In genomic region chr4:16082038-16082423, GRCh38 we compare ENCODE assay signal across 9 cellular contexts. TPM values are rescaled to one million over a fixed set of nuclear protein-coding genes. Genes with fewer than 3 reads are reported as not detected.
DNase-seq lines count a peak whose midpoint lies in the region; ATAC-seq and TF ChIP-seq lines count a peak whose summit lies in the region.
"Had no signal": no experiment of that assay in that cellular context is flagged by ENCODE, and none has a peak within 500 bp of the region (broad histone marks: within the 10 kb centered on the region; RNA-seq: fewer than 3 reads in every experiment).

No MANE protein-coding gene starts in this region.

- no peak for TF ChIP-seq CTCF in A673 (conservative IDR thresholded peaks at IDR 0.05; ENCODE audit: low read depth, low read length)
- TF ChIP-seq CTCF in IMR-90 (conservative IDR thresholded peaks at IDR 0.05; ENCODE audit: low read depth, low read length), result no peak
- no peak for TF ChIP-seq CTCF in endodermal cell (conservative IDR thresholded peaks at IDR 0.05)
- no peak for TF ChIP-seq CTCF in adrenal gland (IDR thresholded peaks at IDR 0.05)

- no peak overlapping the region for H4K5ac ChIP-seq in IMR-90 (ENCODE audit: low read depth, low read length)

- H3K4me3 ChIP-seq in A673 (ENCODE audit: low read depth, low read length, poor library complexity, severe bottlenecking), result peak overlapping the region; percentile 52
- no peak overlapping the region for H3K4me3 ChIP-seq in IMR-90 (ENCODE audit: insufficient read depth, low read depth, low read length)
- peak overlapping the region; percentile 90 for H3K4me3 ChIP-seq in endodermal cell (ENCODE audit: low read length)
- H3K4me3 ChIP-seq in neuron (ENCODE audit: low read length), result peak overlapping the region; percentile 99
- peak overlapping the region in 1 of 4 donors; percentile 64 for H3K4me3 ChIP-seq in adrenal gland

- H3K4ac ChIP-seq in IMR-90 (ENCODE audit: low read depth, low read length), result no peak overlapping the region

- DNase-seq in A673 (ENCODE audit: low spot score) (peak; percentile 22), IMR-90 (no peak), endodermal cell (peak; percentile 63), adrenal gland (no peak), NCI-H128 (lab: John Stamatoyannopoulos, UW; ENCODE audit: unreplicated experiment) (no peak), NCI-H345 treated with DMSO at 0.1 percent for 48 hours (lab: John Stamatoyannopoulos, UW; ENCODE audit: unreplicated experiment) (no peak)
- DNase-seq: T1000 had no signal

- POLR2A ChIA-PET in A673 (lab: Charles Lee; ENCODE audit: low non-redundant PET), result interaction anchor here (0.6 kb wide), 1 partner anchor 542 kb away, joined by 3 read pairs; no protein-coding TSS in a partner anchor
- POLR2A ChIA-PET in IMR-90 (lab: Charles Lee; ENCODE audit: unreplicated experiment), result no interaction called here

- peak overlapping the region; percentile 76 for H3K4me3 Mint-ChIP-seq in endodermal cell

- H3K9me3 ChIP-seq in A673 (ENCODE audit: low read depth, low read length, poor library complexity, severe bottlenecking), result no peaks in the 10 kb centered on the region
- H3K9me3 ChIP-seq in IMR-90 (ENCODE audit: control insufficient read depth, insufficient read depth, low read length), result peaks cover 8% of the 10 kb centered on the region
- H3K9me3 ChIP-seq in endodermal cell (ENCODE audit: control insufficient read depth, low read length), result no peaks in the 10 kb centered on the region
- H3K9me3 ChIP-seq in neuron (ENCODE audit: low read length), result no peaks in the 10 kb centered on the region
- no peaks in the 10 kb centered on the region for H3K9me3 ChIP-seq in adrenal gland (replicated peaks in 1 of 3)

- dilution Hi-C loops in IMR-90 (cut with HindIII; ENCODE audit: low sequenced_read_pairs, unreplicated experiment), result no loop called here

- H3K79me1 ChIP-seq in IMR-90 (ENCODE audit: low read depth in 1 of 2, low read length in 2 of 2), result no peaks in the 10 kb centered on the region

- H4K8ac ChIP-seq in IMR-90 (ENCODE audit: low read depth in 2 of 2, low read length in 2 of 2), result no peak overlapping the region

- H3K14ac ChIP-seq in IMR-90 (replicated peaks; ENCODE audit: low read depth, low read length), result no peak overlapping the region

- peak overlapping the region; percentile 93 for H3K27ac Mint-ChIP-seq in endodermal cell

- no peaks in the 10 kb centered on the region for H3K9me1 ChIP-seq in IMR-90 (ENCODE audit: insufficient read depth, low read length)

- peak overlapping the region; percentile 10 for H3K27ac ChIP-seq in A673 (ENCODE audit: low read depth, low read length, poor library complexity, severe bottlenecking)
- H3K27ac ChIP-seq in IMR-90 (ENCODE audit: insufficient read depth, low read length), result no peak overlapping the region
- peak overlapping the region; percentile 68 for H3K27ac ChIP-seq in endodermal cell (ENCODE audit: low read depth, low read length)
- H3K27ac ChIP-seq in adrenal gland, result no peak overlapping the region

- H3K36me3 ChIP-seq in A673 (ENCODE audit: insufficient read depth, low read length, poor library complexity, severe bottlenecking) (no peaks in the 10 kb centered on the region), IMR-90 (ENCODE audit: control insufficient read depth, insufficient read depth, low read length) (no peaks in the 10 kb centered on the region), endodermal cell (ENCODE audit: control insufficient read depth, insufficient read depth, low read length) (no peaks in the 10 kb centered on the region), neuron (ENCODE audit: insufficient read depth, low read length) (peaks cover 7% of the 10 kb centered on the region), adrenal gland (replicated peaks in 1 of 2) (no peaks in the 10 kb centered on the region)

- H3K4me1 Mint-ChIP-seq in endodermal cell, result peaks cover 28% of the 10 kb centered on the region

- H2BK20ac ChIP-seq in IMR-90 (ENCODE audit: low read depth, low read length), result no peak overlapping the region

- peaks cover 5% of the 10 kb centered on the region for H3K36me3 Mint-ChIP-seq in endodermal cell (ENCODE audit: low read depth)

- TF ChIP-seq POLR2A in IMR-90 (IDR thresholded peaks at IDR 0.05; ENCODE audit: low read depth, low read length), result no peak
- TF ChIP-seq POLR2A in adrenal gland (IDR thresholded peaks at IDR 0.05), result no peak

- H3K9ac ChIP-seq in IMR-90 (ENCODE audit: low read depth, low read length), result no peak overlapping the region
- H3K9ac ChIP-seq in endodermal cell (ENCODE audit: extremely low read depth, low read length, poor library complexity, severe bottlenecking), result peak overlapping the region; percentile 73

- H3K27me3 ChIP-seq in A673 (replicated peaks; ENCODE audit: insufficient read depth, low read depth, low read length, poor library complexity), result peaks cover 38% of the 10 kb centered on the region
- peaks cover 73% of the 10 kb centered on the region for H3K27me3 ChIP-seq in IMR-90 (ENCODE audit: control insufficient read depth, insufficient read depth, low read length)
- H3K27me3 ChIP-seq in endodermal cell (ENCODE audit: control insufficient read depth, insufficient read depth, low read length, poor library complexity, severe bottlenecking), result peaks cover 50% of the 10 kb centered on the region
- H3K27me3 ChIP-seq in neuron (ENCODE audit: insufficient read depth, low read length), result no peaks in the 10 kb centered on the region
- H3K27me3 ChIP-seq in adrenal gland, result peaks cover 33% of the 10 kb centered on the region

- H2AFZ ChIP-seq in IMR-90 (replicated peaks; ENCODE audit: low read length, poor library complexity) (no peak overlapping the region), neuron (ENCODE audit: low read depth, low read length) (peak overlapping the region; percentile 89)

- no peaks in the 10 kb centered on the region for H3K9me3 Mint-ChIP-seq in endodermal cell

- 7% methylated on average over 8 of the region's 17 CpGs; no CpG with 5 or more reads in 1 of the 2 experiments for WGBS in IMR-90 (ENCODE audit: extremely low coverage in 2 of 2, insufficient read length in 1 of 2), 2 experiments
- WGBS in endodermal cell (ENCODE audit: insufficient coverage in 1 of 2, insufficient read length in 1 of 2), 2 experiments, result 6 to 12% methylated on average over 10 to 17 of the region's 17 CpGs
- whole genome bisulfite sequencing in adrenal gland, 4 donors, result 21 to 31% (median 22%) methylated on average over 13 to 17 of the region's 17 CpGs

- ATAC-seq in IMR-90 (ENCODE audit: low read depth) (no peak), HG03039 (IDR thresholded peaks at IDR 0.05; ENCODE audit: unreplicated experiment) (no peak)

- H4K20me1 ChIP-seq in IMR-90 (ENCODE audit: insufficient read depth, low read length), result no peaks in the 10 kb centered on the region

- no peak overlapping the region for H4K91ac ChIP-seq in IMR-90 (ENCODE audit: insufficient read depth, low read depth, low read length)

- no peak overlapping the region for H2AK5ac ChIP-seq in IMR-90 (ENCODE audit: low read depth, low read length)

- in situ Hi-C loops in IMR-90 (cut with MboI; ENCODE audit: low sequenced_read_pairs), result no loop called here

- H3K4me1 ChIP-seq in A673 (ENCODE audit: insufficient read depth, low read length, poor library complexity, severe bottlenecking), result no peaks in the 10 kb centered on the region
- H3K4me1 ChIP-seq in IMR-90 (ENCODE audit: control insufficient read depth, insufficient read depth, low read length), result peaks cover 3% of the 10 kb centered on the region; the same call in 1 of the 2 replicates
- no peaks in the 10 kb centered on the region for H3K4me1 ChIP-seq in endodermal cell (ENCODE audit: control insufficient read depth, insufficient read depth, low read length)
- H3K4me1 ChIP-seq in neuron (ENCODE audit: insufficient read depth, low read length), result peaks cover 16% of the 10 kb centered on the region
- peaks cover 9 to 17% of the 10 kb centered on the region in 2 donors for H3K4me1 ChIP-seq in adrenal gland (replicated peaks in 1 of 2)

- BruUV-seq in A673 (replicated peaks; lab: Mats Ljungman, UMichigan) (TSS peak; percentile 52), IMR-90 (replicated peaks; lab: Mats Ljungman, UMichigan) (no TSS peak)

- H2BK15ac ChIP-seq in IMR-90 (ENCODE audit: low read depth, low read length), result no peak overlapping the region

- no peak overlapping the region for H3K56ac ChIP-seq in IMR-90 (ENCODE audit: extremely low read depth, insufficient read depth, low read length)

- CTCF ChIA-PET in A673 (lab: Charles Lee), result interaction anchor here (0.6 kb wide), 1 partner anchor 124 kb away, joined by 3 read pairs; no protein-coding TSS in a partner anchor
- CTCF ChIA-PET in IMR-90 (lab: Yijun Ruan, JAX), result no interaction called here

- H3K27me3 Mint-ChIP-seq in endodermal cell (ENCODE audit: insufficient read depth), result peaks cover 49% of the 10 kb centered on the region

- H2BK120ac ChIP-seq in IMR-90 (ENCODE audit: low read depth, low read length), result no peak overlapping the region

- no peak overlapping the region for H2BK5ac ChIP-seq in IMR-90 (ENCODE audit: low read depth, low read length, poor library complexity, severe bottlenecking)

- H3K18ac ChIP-seq in IMR-90 (ENCODE audit: low read depth, low read length), result no peak overlapping the region

- H2AK9ac ChIP-seq in IMR-90 (replicated peaks; ENCODE audit: low read depth, low read length, poor library complexity), result no peak overlapping the region

- TF ChIP-seq RAD21 in IMR-90 (IDR thresholded peaks at IDR 0.05; ENCODE audit: low read length), result no peak

- peak overlapping the region; percentile 37; the same call in 1 of the 2 replicates for H3K4me2 ChIP-seq in IMR-90 (ENCODE audit: low read depth, low read length)

- no peak overlapping the region for H3K23ac ChIP-seq in IMR-90 (ENCODE audit: low read depth, low read length)

- intact Hi-C loops in A673 (cut with micrococcal nuclease; ENCODE audit: unreplicated experiment), result loop anchor here (2.0 to 5.0 kb wide), 2 partner anchors 49 to 115 kb away; no protein-coding TSS in a partner anchor
- intact Hi-C loops in IMR-90 (cut with micrococcal nuclease), result no loop called here
- intact Hi-C loops in adrenal gland (cut with DNase I), result no loop called here

TF ChIP-seq in IMR-90, 13 proteins besides CTCF, POLR2A, EP300 and RAD21 (continues in another document):
- TF ChIP-seq MAFK (IDR thresholded peaks at IDR 0.05; ENCODE audit: low read depth, low read length) (no peak), MXI1 (IDR thresholded peaks at IDR 0.05; ENCODE audit: borderline replicate concordance, low read depth, low read length) (no peak), MAZ (IDR thresholded peaks at IDR 0.05; ENCODE audit: borderline replicate concordance, low read depth, low read length) (no peak), CHD1 (IDR thresholded peaks at IDR 0.05; ENCODE audit: low read depth, low read length) (no peak)

RNA-seq across cellular contexts. Expression of gene PROM1, which starts 1.8 kb away (rescaled TPM):
- total RNA-seq in A673 (2021), result 13.9 and 18.3 TPM in 2 replicates
- not detected in 2 replicates for total RNA-seq in IMR-90 (2012; rRNA removed)
- polyA plus RNA-seq in IMR-90 (2012; rRNA removed), result not detected in 2 replicates
- not detected in 2 replicates for polyA plus RNA-seq in IMR-90 (2012; cell fraction: cytosol; rRNA removed)
- polyA plus RNA-seq in IMR-90 (2012; cell fraction: nucleus; rRNA removed; ENCODE audit: low replicate concordance), result not detected in 2 replicates
- 10 to 100 TPM; 38.6 to 51.6 TPM for total RNA-seq in endodermal cell
- 36.1 TPM for polyA plus RNA-seq in endodermal cell (2013, experiment 1 of 2)
- polyA plus RNA-seq in endodermal cell (2013, experiment 2 of 2), result 33.6 TPM
- total RNA-seq in adrenal gland, result under 1 TPM in 4 of 8 donors, not detected in 4; 0.14 to 0.63 (median 0.39) TPM
- polyA plus RNA-seq in adrenal gland, result under 1 TPM; 0.16 to 0.42 (median 0.27) TPM

Comparison
In these comparisons a context has a peak if more than half of its experiments do, and no peak if none do; other contexts are left out.
1. DNase-seq: peak in A673 (single experiment) and endodermal cell (single experiment); none in IMR-90 (single experiment), adrenal gland (0 of 7), NCI-H128 (single experiment) and NCI-H345 treated with DMSO at 0.1 percent for 48 hours (single experiment).
2. H3K27ac ChIP-seq: peak in A673 (single experiment) and endodermal cell (single experiment); none in IMR-90 (single experiment) and adrenal gland (0 of 5).